In the genomic region with DNA sequence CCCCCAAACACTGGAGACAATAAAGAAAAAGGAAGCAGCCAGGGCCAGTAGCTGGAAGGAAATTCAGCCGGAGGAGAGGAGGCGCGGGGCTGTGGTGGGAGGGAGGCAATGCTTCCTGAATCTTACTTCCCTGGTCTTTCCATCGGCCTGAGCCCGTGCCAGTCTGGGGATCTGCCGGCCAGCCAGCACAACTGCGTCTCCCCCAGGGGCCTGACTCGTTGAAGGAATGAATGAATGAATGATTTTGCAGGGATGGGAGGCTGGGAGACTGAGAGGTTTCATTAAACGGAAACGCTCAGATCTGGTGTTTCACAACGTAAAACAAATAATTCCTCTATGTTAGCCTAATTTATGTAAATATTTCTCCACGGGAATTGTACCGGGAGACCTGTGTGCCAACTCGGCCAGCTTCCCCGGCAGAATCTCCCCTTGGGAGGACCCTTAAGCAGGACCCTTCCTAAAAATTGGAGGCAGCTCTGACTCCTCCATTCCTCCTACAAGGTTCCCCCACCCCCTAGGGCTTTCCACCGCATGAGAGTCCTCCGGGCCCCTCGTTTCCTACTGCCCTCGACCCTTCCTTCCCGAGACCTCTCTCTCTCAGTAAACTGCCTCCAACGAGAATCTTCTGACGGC, we compare ENCODE assay signal across 8 cellular contexts. TPM values are rescaled to one million over a fixed set of nuclear protein-coding genes. Genes with fewer than 3 reads are reported as not detected.
DNase-seq lines count a peak whose midpoint lies in the region; ATAC-seq and TF ChIP-seq lines count a peak whose summit lies in the region.

No MANE protein-coding gene starts in this region.

- no peaks in the 10 kb centered on the region for H3K9me3 Mint-ChIP-seq in naive thymus-derived CD4-positive, alpha-beta T cell

- no peaks in the 10 kb centered on the region for H3K9me3 ChIP-seq in MG63
- H3K9me3 ChIP-seq in naive thymus-derived CD4-positive, alpha-beta T cell (ENCODE audit: control insufficient read depth in 2 of 3, low read length in 3 of 3), result no peaks in the 10 kb centered on the region

- intact Hi-C loops in naive thymus-derived CD4-positive, alpha-beta T cell (cut with micrococcal nuclease), result loop anchor here (1.0 to 10.0 kb wide), 6 partner anchors 15 to 579 kb away; a partner anchor contains a TSS

- peaks cover 0 to 3% (median 0%) of the 10 kb centered on the region in 5 donors for H3K36me3 Mint-ChIP-seq in naive thymus-derived CD4-positive, alpha-beta T cell

- peaks cover 5 to 27% (median 23%) of the 10 kb centered on the region in 7 donors for H3K4me1 Mint-ChIP-seq in naive thymus-derived CD4-positive, alpha-beta T cell

- H3K27ac Mint-ChIP-seq in naive thymus-derived CD4-positive, alpha-beta T cell, result peak overlapping the region in 5 of 9 donors; percentile 33 to 78 (median 71)

- H3K27ac ChIP-seq in coronary artery, result no peak overlapping the region
- peak overlapping the region; percentile 40 for H3K27ac ChIP-seq in naive thymus-derived CD4-positive, alpha-beta T cell (ENCODE audit: low read depth, low read length)

- DNase-seq in AML-193 (lab: John Stamatoyannopoulos, UW) (peak; percentile 29 to 47), MG63 (no peak), coronary artery (ENCODE audit: low spot score) (no peak), NCI-H2227 (lab: John Stamatoyannopoulos, UW; ENCODE audit: unreplicated experiment) (no peak)
- DNase-seq in naive thymus-derived CD4-positive, alpha-beta T cell, result peak in 1 of 9 donors; percentile 3
- no peak for DNase-seq in stimulated activated CD8-positive, alpha-beta memory T cell treated with anti-CD3 and anti-CD28 coated beads, Interleukin-4, amount 100 ng/mL, for 48 hours
- no peak for DNase-seq in NK-92 treated with Interleukin-12 subunit alpha and Interleukin-12 subunit beta, amount 100 ng/mL, for 24 hours (lab: John Stamatoyannopoulos, UW)

- peaks cover 0 to 9% of the 10 kb centered on the region in 2 donors for H3K4me1 ChIP-seq in naive thymus-derived CD4-positive, alpha-beta T cell (ENCODE audit: control insufficient read depth in 2 of 2, insufficient read depth in 2 of 2, low read length in 2 of 2)

- peaks cover 0 to 55% (median 4%) of the 10 kb centered on the region in 5 donors for H3K27me3 Mint-ChIP-seq in naive thymus-derived CD4-positive, alpha-beta T cell

- no peaks in the 10 kb centered on the region for H3K27me3 ChIP-seq in MG63
- no peaks in the 10 kb centered on the region for H3K27me3 ChIP-seq in naive thymus-derived CD4-positive, alpha-beta T cell (ENCODE audit: control insufficient read depth in 2 of 2, insufficient read depth in 2 of 2, low read length in 2 of 2)

- POLR2A ChIA-PET in naive thymus-derived CD4-positive, alpha-beta T cell (lab: Charles Lee), result interaction anchor here (1.0 to 2.3 kb wide), 4 partner anchors 10 to 42 kb away, joined by 3 to 9 read pairs (median 6); a partner anchor contains a TSS

- H3K4me3 ChIP-seq in MG63 (peak overlapping the region; percentile 59), coronary artery (peak overlapping the region; percentile 95)
- peak overlapping the region; percentile 5 for H3K4me3 ChIP-seq in naive thymus-derived CD4-positive, alpha-beta T cell (ENCODE audit: low read length)

- peaks cover 19% of the 10 kb centered on the region for H3K36me3 ChIP-seq in MG63
- no peaks in the 10 kb centered on the region for H3K36me3 ChIP-seq in naive thymus-derived CD4-positive, alpha-beta T cell (ENCODE audit: control insufficient read depth in 2 of 3, insufficient read depth in 3 of 3, low read length in 3 of 3)

- peak overlapping the region; percentile 72 to 91 (median 82) for H3K4me3 Mint-ChIP-seq in naive thymus-derived CD4-positive, alpha-beta T cell

- TF ChIP-seq CTCF in coronary artery (IDR thresholded peaks at IDR 0.05), result no peak

- CTCF ChIA-PET in naive thymus-derived CD4-positive, alpha-beta T cell (lab: Charles Lee), result interaction anchor here (2.1 kb wide), 1 partner anchor 11 kb away, joined by 7 read pairs; no protein-coding TSS in a partner anchor

- no peak for ATAC-seq in naive thymus-derived CD4-positive, alpha-beta T cell
- ATAC-seq in GM19452 (IDR thresholded peaks at IDR 0.05; ENCODE audit: unreplicated experiment), result no peak

RNA-seq across cellular contexts. Expression of a gene that starts 1.3 kb away (rescaled TPM):
- 34.4 and 43.9 TPM in 2 replicates for total RNA-seq in MG63 (2014; rRNA removed; shearing (Covaris generic); ENCODE audit: low replicate concordance)
- 10 to 100 TPM in 3 of 5 experiments, 1 to 10 TPM in 2; 7.3 to 13.7 (median 12.3) TPM for total RNA-seq in naive thymus-derived CD4-positive, alpha-beta T cell
- 1 to 10 TPM; 3.2 to 4.9 TPM for polyA plus RNA-seq in naive thymus-derived CD4-positive, alpha-beta T cell

RNA-seq across cellular contexts. Expression of a gene that starts 42.0 kb away (rescaled TPM):
- 65.4 and 74.3 TPM in 2 replicates for total RNA-seq in MG63 (2014; rRNA removed; shearing (Covaris generic); ENCODE audit: low replicate concordance)
- total RNA-seq in naive thymus-derived CD4-positive, alpha-beta T cell, result 10 to 100 TPM; 26.4 to 49.9 (median 41.7) TPM
- polyA plus RNA-seq in naive thymus-derived CD4-positive, alpha-beta T cell, result 10 to 100 TPM; 49.8 to 55.4 TPM

Comparison
In these comparisons a context has a peak if more than half of its experiments do, and no peak if none do; other contexts are left out.
1. DNase-seq: peak in AML-193 (2 of 2); none in MG63 (single experiment), coronary artery (single experiment), NCI-H2227 (single experiment), stimulated activated CD8-positive, alpha-beta memory T cell treated with anti-CD3 and anti-CD28 coated beads, Interleukin-4, amount 100 ng/mL, for 48 hours (single experiment) and NK-92 treated with Interleukin-12 subunit alpha and Interleukin-12 subunit beta, amount 100 ng/mL, for 24 hours (single experiment).
2. H3K4me3 ChIP-seq: peak in every context shown above with its lines; median percentile 95 in coronary artery; 59 in MG63; 5 in naive thymus-derived CD4-positive, alpha-beta T cell.